In the genomic region with DNA sequence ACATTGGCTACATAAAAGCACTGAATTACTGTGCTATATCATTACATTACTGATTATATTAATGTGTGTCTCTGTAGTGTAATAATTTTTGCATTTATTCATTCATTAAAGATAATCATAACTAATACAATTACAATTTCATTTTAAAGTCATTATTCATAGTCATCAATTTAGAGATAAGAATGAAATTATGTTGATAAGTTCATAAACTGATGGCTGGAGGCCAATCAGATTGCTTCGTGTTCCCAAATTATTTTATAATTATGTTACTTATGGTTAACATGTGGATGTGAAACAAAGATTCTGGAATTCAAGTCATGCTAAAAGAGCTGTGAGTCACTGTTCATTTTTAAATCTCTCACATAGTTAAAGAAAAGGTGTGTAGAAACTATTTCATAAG, we compare ENCODE assay signal across 20 cellular contexts.
A peak's percentile ranks its signal among the peaks of the same experiment; 100 is the strongest.
DNase-seq lines count a peak whose midpoint lies in the region; ATAC-seq, FAIRE-seq and TF ChIP-seq lines count a peak whose summit lies in the region.
"Had no signal": no experiment of that assay in that cellular context is flagged by ENCODE, and none has a peak within 500 bp of the region (broad histone marks: within the 10 kb centered on the region; RNA-seq: fewer than 3 reads in every experiment).

No MANE protein-coding gene starts in this region.

- TF ChIP-seq CTCF in BE2C (IDR thresholded peaks at IDR 0.05; ENCODE audit: low read depth, low read length): no peak
- no peak for TF ChIP-seq CTCF in chondrocyte (IDR thresholded peaks at IDR 0.05)

- intact Hi-C loops in activated T-helper 2 cell treated with anti-CD3 and anti-CD28 coated beads, Interferon-gamma antibody, Interleukin-2, Interleukin-4, amounts not matched to agents 10 μg/mL and 5 μg/mL and 100 μg/mL, durations not matched to agents 14 hours and 24 hours and 36 hours (cut with micrococcal nuclease): no loop called here

- H3K9me3 Mint-ChIP-seq in chondrocyte (ENCODE audit: low read depth): no peaks in the 10 kb centered on the region
- H3K9me3 Mint-ChIP-seq in activated T-helper 2 cell treated with anti-CD3 and anti-CD28 coated beads, Interferon-gamma antibody, Interleukin-2, Interleukin-4, amounts not matched to agents 10 μg/mL and 5 μg/mL and 100 μg/mL, durations not matched to agents 14 hours and 24 hours and 36 hours: no peaks in the 10 kb centered on the region
- H3K9me3 Mint-ChIP-seq: CD8-positive, alpha-beta T cell had no signal

- H3K4me1 ChIP-seq in BE2C: peaks cover 51% of the 10 kb centered on the region
- H3K4me1 ChIP-seq: BLaER1, Caco-2 had no signal

- no peak overlapping the region for H3K27ac Mint-ChIP-seq in chondrocyte (ENCODE audit: unreplicated experiment)
- no peak overlapping the region for H3K27ac Mint-ChIP-seq in activated T-helper 2 cell treated with anti-CD3 and anti-CD28 coated beads, Interferon-gamma antibody, Interleukin-2, Interleukin-4, amounts not matched to agents 10 μg/mL and 5 μg/mL and 100 μg/mL, durations not matched to agents 14 hours and 24 hours and 36 hours
- H3K27ac Mint-ChIP-seq: CD4-positive, CD25-positive, alpha-beta regulatory T cell; CD8-positive, alpha-beta T cell had no signal

- FAIRE-seq in TTC549 (lab: Jason Lieb, UNC) (peak; percentile 5), frontal cortex (lab: Jason Lieb, UNC) (peak; percentile 10)
- FAIRE-seq: GM12891, GM19239 had no signal

- H3K4me1 Mint-ChIP-seq in chondrocyte (ENCODE audit: low read depth): no peaks in the 10 kb centered on the region
- H3K4me1 Mint-ChIP-seq in activated T-helper 2 cell treated with anti-CD3 and anti-CD28 coated beads, Interferon-gamma antibody, Interleukin-2, Interleukin-4, amounts not matched to agents 10 μg/mL and 5 μg/mL and 100 μg/mL, durations not matched to agents 14 hours and 24 hours and 36 hours (ENCODE audit: low read depth): no peaks in the 10 kb centered on the region
- H3K4me1 Mint-ChIP-seq: CD4-positive, CD25-positive, alpha-beta regulatory T cell had no signal

- no peaks in the 10 kb centered on the region for H3K9me3 ChIP-seq in BE2C
- H3K9me3 ChIP-seq: BLaER1, Caco-2 had no signal

- no peak overlapping the region for H3K4me3 ChIP-seq in BE2C (ENCODE audit: low read depth, low read length)
- H3K4me3 ChIP-seq: BLaER1, GM23248 had no signal

- DNase-seq in BE2C (peak; percentile 60), frontal cortex (ENCODE audit: low spot score in 2 of 2) (no peak), chondrocyte (ENCODE audit: low spot score) (no peak), mucosa of gallbladder (ENCODE audit: low spot score) (no peak)
- no peak for DNase-seq in activated T-helper 2 cell treated with anti-CD3 and anti-CD28 coated beads, Interferon-gamma antibody, Interleukin-2, Interleukin-4, amounts not matched to agents 10 μg/mL and 5 μg/mL and 100 μg/mL, durations not matched to agents 14 hours and 24 hours and 36 hours (ENCODE audit: low spot score)
- DNase-seq: 8988T; Caco-2; CD4-positive, CD25-positive, alpha-beta regulatory T cell; CD8-positive, alpha-beta T cell; DMS 273 treated with DMSO at 0.1 percent for 48 hours; DMS79; GF-D8; GM23248; H7; HCEC 1CT had no signal

- H3K36me3 ChIP-seq in BE2C: no peaks in the 10 kb centered on the region; the same call in 1 of the 2 replicates
- H3K36me3 ChIP-seq: BLaER1 had no signal

- H3K36me3 Mint-ChIP-seq in chondrocyte (ENCODE audit: low read depth): no peaks in the 10 kb centered on the region
- no peaks in the 10 kb centered on the region for H3K36me3 Mint-ChIP-seq in activated T-helper 2 cell treated with anti-CD3 and anti-CD28 coated beads, Interferon-gamma antibody, Interleukin-2, Interleukin-4, amounts not matched to agents 10 μg/mL and 5 μg/mL and 100 μg/mL, durations not matched to agents 14 hours and 24 hours and 36 hours (ENCODE audit: low read depth)
- H3K36me3 Mint-ChIP-seq: CD4-positive, CD25-positive, alpha-beta regulatory T cell; CD8-positive, alpha-beta T cell had no signal

- ATAC-seq in GM18858 (IDR thresholded peaks at IDR 0.05; ENCODE audit: unreplicated experiment): no peak
- ATAC-seq: CD8-positive, alpha-beta T cell had no signal

- H3K27me3 Mint-ChIP-seq in chondrocyte (ENCODE audit: low read depth): peaks cover 9% of the 10 kb centered on the region
- no peaks in the 10 kb centered on the region for H3K27me3 Mint-ChIP-seq in activated T-helper 2 cell treated with anti-CD3 and anti-CD28 coated beads, Interferon-gamma antibody, Interleukin-2, Interleukin-4, amounts not matched to agents 10 μg/mL and 5 μg/mL and 100 μg/mL, durations not matched to agents 14 hours and 24 hours and 36 hours (ENCODE audit: low read depth)

- H3K27me3 ChIP-seq in BE2C: no peaks in the 10 kb centered on the region
- H3K27me3 ChIP-seq: BLaER1 had no signal

- H3K4me3 Mint-ChIP-seq in chondrocyte (ENCODE audit: unreplicated experiment): no peak overlapping the region
- no peak overlapping the region for H3K4me3 Mint-ChIP-seq in activated T-helper 2 cell treated with anti-CD3 and anti-CD28 coated beads, Interferon-gamma antibody, Interleukin-2, Interleukin-4, amounts not matched to agents 10 μg/mL and 5 μg/mL and 100 μg/mL, durations not matched to agents 14 hours and 24 hours and 36 hours (ENCODE audit: low read depth)
- H3K4me3 Mint-ChIP-seq: CD4-positive, CD25-positive, alpha-beta regulatory T cell; CD8-positive, alpha-beta T cell had no signal
